8 cellular contexts compared by ENCODE assay signal in genomic region chr3:123027292-123028232, GRCh38. TPM values are rescaled to one million over a fixed set of nuclear protein-coding genes. Genes with fewer than 3 reads are reported as not detected.
DNase-seq lines count a peak whose midpoint lies in the region; ATAC-seq, FAIRE-seq and TF ChIP-seq lines count a peak whose summit lies in the region.

TSS of gene SEMA5B (minus strand) at chr3:123027763. CDS start at chr3:122961263, 66,500 bp downstream.

- H3K27me3 ChIP-seq in Caco-2 (replicated peaks; ENCODE audit: control insufficient read depth, insufficient read depth, low read length) = peaks cover 3% of the 10 kb centered on the region
- H3K27me3 ChIP-seq in endothelial cell of umbilical vein (ENCODE audit: control insufficient read depth in 2 of 2, insufficient read depth in 2 of 2, low read length in 2 of 2) = peaks cover 73 to 97% of the 10 kb centered on the region in 2 experiments
- H3K27me3 ChIP-seq in mucosa of rectum (ENCODE audit: control insufficient read depth in 2 of 2, insufficient read depth in 2 of 2, low read length in 2 of 2) = peaks cover 47 to 50% of the 10 kb centered on the region in 2 donors
- peaks cover 0 to 31% (median 18%) of the 10 kb centered on the region in 4 donors for H3K27me3 ChIP-seq in upper lobe of left lung

- H3K9ac ChIP-seq in endothelial cell of umbilical vein (replicated peaks; ENCODE audit: extremely low read depth, insufficient read depth, low read length) = no peak within 1 kb of the TSS
- peak within 1 kb of the TSS in 1 of 2 donors; percentile 8 for H3K9ac ChIP-seq in mucosa of rectum (ENCODE audit: low read depth in 1 of 2, low read length in 2 of 2)

- H3K27ac ChIP-seq in endothelial cell of umbilical vein (ENCODE audit: insufficient read depth, low read depth, low read length) = no peak within 1 kb of the TSS
- H3K27ac ChIP-seq in mucosa of rectum (ENCODE audit: low read depth in 2 of 2, low read length in 2 of 2) = no peak within 1 kb of the TSS
- H3K27ac ChIP-seq in upper lobe of left lung = peak within 1 kb of the TSS in 1 of 4 donors; percentile 55

- ATAC-seq in upper lobe of left lung (ENCODE audit: low FRiP score in 2 of 2) = peak; percentile 47 to 71
- ATAC-seq in HG03378 (IDR thresholded peaks at IDR 0.05; ENCODE audit: unreplicated experiment) = no peak
- no peak for ATAC-seq in GM18870 (IDR thresholded peaks at IDR 0.05; ENCODE audit: unreplicated experiment)

- H4K20me1 ChIP-seq in endothelial cell of umbilical vein (replicated peaks; ENCODE audit: control insufficient read depth, extremely low read depth, insufficient read depth, low read length) = no peaks in the 10 kb centered on the region

- CTCF ChIA-PET in Caco-2 (lab: Charles Lee) (interaction anchor here (0.6 to 2.1 kb wide), 15 partner anchors 9 to 1356 kb away, joined by 3 to 20 read pairs (median 4); partner anchors contain the start of genes PDIA5 and SEC22A), endothelial cell of umbilical vein (lab: Charles Lee) (interaction anchor here (0.6 to 4.4 kb wide), 35 partner anchors 7 to 1481 kb away, joined by 3 to 31 read pairs (median 4); partner anchors contain the start of genes FAM162A, PDIA5, POLQ and SEC22A)

- H2AFZ ChIP-seq in endothelial cell of umbilical vein (ENCODE audit: low read depth, low read length) = peak within 1 kb of the TSS; percentile 82

- no peak for TF ChIP-seq EP300 in upper lobe of left lung (IDR thresholded peaks at IDR 0.05)

- no peaks in the 10 kb centered on the region for H3K9me1 ChIP-seq in endothelial cell of umbilical vein (replicated peaks; ENCODE audit: control insufficient read depth, extremely low read depth, insufficient read depth, low read length)

- TF ChIP-seq CTCF in Caco-2 (IDR thresholded peaks at IDR 0.05; ENCODE audit: insufficient read depth in 1 of 2, low read depth in 1 of 2, low read length in 1 of 2, severe bottlenecking in 1 of 2, unreplicated experiment in 1 of 2) (peak in 1 of 2 experiments; percentile 24), WI38 (IDR thresholded peaks at IDR 0.05; ENCODE audit: low read depth, low read length) (no peak), endothelial cell of umbilical vein (IDR thresholded peaks at IDR 0.05; ENCODE audit: extremely low read depth in 1 of 2, insufficient read depth in 1 of 2, low read depth in 1 of 2, low read length in 2 of 2) (peak; percentile 37 to 47), upper lobe of left lung (IDR thresholded peaks at IDR 0.05) (peak in 4 of 6 experiments; percentile 14 to 41 (median 30))

- H3K36me3 Mint-ChIP-seq in Caco-2 (ENCODE audit: insufficient read depth, unreplicated experiment) = no peaks in the 10 kb centered on the region

- 1% methylated on average over 21 to 53 of the region's 94 CpGs for WGBS in upper lobe of left lung, 2 donors

- H3K36me3 ChIP-seq in Caco-2 (ENCODE audit: control insufficient read depth, insufficient read depth, low read length) (no peaks in the 10 kb centered on the region), endothelial cell of umbilical vein (ENCODE audit: control insufficient read depth in 2 of 2, extremely low read depth in 1 of 2, insufficient read depth in 2 of 2, low read length in 2 of 2) (no peaks in the 10 kb centered on the region), mucosa of rectum (ENCODE audit: control insufficient read depth in 2 of 2, insufficient read depth in 2 of 2, low read length in 2 of 2) (no peaks in the 10 kb centered on the region), upper lobe of left lung (no peaks in the 10 kb centered on the region)

- H3K27ac Mint-ChIP-seq in Caco-2 (ENCODE audit: unreplicated experiment) = no peak within 1 kb of the TSS

- H3K4me3 ChIP-seq in Caco-2 (ENCODE audit: low read depth, low read length) (peak within 1 kb of the TSS; percentile 58), WI38 (ENCODE audit: low read depth, low read length) (peak within 1 kb of the TSS; percentile 45), endothelial cell of umbilical vein (replicated peaks in 1 of 3; ENCODE audit: insufficient read depth in 1 of 3, low read depth in 1 of 3, low read length in 3 of 3) (peak within 1 kb of the TSS; percentile 18 to 20 (median 20)), mucosa of rectum (ENCODE audit: low read length in 2 of 2) (peak within 1 kb of the TSS; percentile 56 to 70), upper lobe of left lung (peak within 1 kb of the TSS; percentile 50 to 70 (median 58))

- H3K4me1 ChIP-seq in Caco-2 (no peaks in the 10 kb centered on the region), endothelial cell of umbilical vein (ENCODE audit: control insufficient read depth, extremely low read depth, insufficient read depth, low read length) (peaks cover 17% of the 10 kb centered on the region), mucosa of rectum (ENCODE audit: control insufficient read depth in 2 of 2, insufficient read depth in 2 of 2, low read length in 2 of 2) (peaks cover 10 to 17% of the 10 kb centered on the region in 2 donors), upper lobe of left lung (peaks cover 30 to 42% (median 33%) of the 10 kb centered on the region in 4 donors)

- H3K9me3 ChIP-seq in Caco-2 (no peaks in the 10 kb centered on the region), endothelial cell of umbilical vein (replicated peaks; ENCODE audit: control insufficient read depth, insufficient read depth, low read length) (no peaks in the 10 kb centered on the region), mucosa of rectum (ENCODE audit: control insufficient read depth in 2 of 2, low read length in 2 of 2) (no peaks in the 10 kb centered on the region), upper lobe of left lung (no peaks in the 10 kb centered on the region)

- intact Hi-C loops in Caco-2 (cut with micrococcal nuclease; ENCODE audit: unreplicated experiment) = loop anchor here (1.0 to 10.0 kb wide), 7 partner anchors 84 to 645 kb away; partner anchors contain the start of genes DTX3L, FAM162A, MIX23 and PARP9
- intact Hi-C loops in endothelial cell of umbilical vein (cut with micrococcal nuclease) = loop anchor here (1.0 to 5.0 kb wide), 9 partner anchors 55 to 1481 kb away; partner anchors contain the start of gene PARP14

- peak in 1 of 2 experiments; percentile 68 for DNase-seq in Caco-2
- DNase-seq in HTR-8/SVneo (ENCODE audit: insufficient read length, low spot score) = peak; percentile 43
- DNase-seq in endothelial cell of umbilical vein (ENCODE audit: low read depth, low spot score) = peak; percentile 28
- peak; percentile 30 to 89 for DNase-seq in upper lobe of left lung

- peaks cover 12% of the 10 kb centered on the region for H3K4me1 Mint-ChIP-seq in Caco-2 (ENCODE audit: low read depth, unreplicated experiment)

- H3K27me3 Mint-ChIP-seq in Caco-2 (ENCODE audit: insufficient read depth, unreplicated experiment) = peaks cover 13% of the 10 kb centered on the region

- dilution Hi-C loops in endothelial cell of umbilical vein (cut with MboI; ENCODE audit: extremely low pct_ligation_motif_present, low sequenced_read_pairs) = no loop called here

- peak within 1 kb of the TSS; percentile 65 for H3K4me2 ChIP-seq in endothelial cell of umbilical vein (ENCODE audit: insufficient read depth, low read length)

- H3K9me3 Mint-ChIP-seq in Caco-2 (ENCODE audit: unreplicated experiment) = no peaks in the 10 kb centered on the region

- H3K4me3 Mint-ChIP-seq in Caco-2 (ENCODE audit: unreplicated experiment) = peak within 1 kb of the TSS; percentile 70

- no peaks in the 10 kb centered on the region for H3K79me2 ChIP-seq in endothelial cell of umbilical vein (ENCODE audit: control insufficient read depth, insufficient read depth, low read length)

- POLR2A ChIA-PET in Caco-2 (lab: Charles Lee) = interaction anchor here (0.7 kb wide), 2 partner anchors 40 to 643 kb away, joined by 3 read pairs; no protein-coding TSS in a partner anchor
- POLR2A ChIA-PET in endothelial cell of umbilical vein (lab: Charles Lee) = interaction anchor here (0.6 kb wide), 1 partner anchor 209 kb away, joined by 6 read pairs; no protein-coding TSS in a partner anchor

- BruUV-seq in Caco-2 (replicated peaks; lab: Mats Ljungman, UMichigan) (no TSS peak), endothelial cell of umbilical vein (replicated peaks; lab: Mats Ljungman, UMichigan) (no TSS peak)

- FAIRE-seq in HTR-8/SVneo (lab: Jason Lieb, UNC) (no peak), endothelial cell of umbilical vein (lab: Jason Lieb, UNC) (no peak)

- TF ChIP-seq POLR2A in endothelial cell of umbilical vein (IDR thresholded peaks at IDR 0.05; ENCODE audit: low read depth, low read length) (no peak), upper lobe of left lung (IDR thresholded peaks at IDR 0.05) (no peak)

TF ChIP-seq in endothelial cell of umbilical vein, 7 proteins besides CTCF, POLR2A, EP300 and RAD21:
- TF ChIP-seq EZH2 (IDR thresholded peaks at IDR 0.05; ENCODE audit: borderline replicate concordance, low read depth, low read length, severe bottlenecking) (peak; percentile 76), JUN (IDR thresholded peaks at IDR 0.05; ENCODE audit: borderline replicate concordance, insufficient read depth, insufficient read length, low read depth) (no peak), POLR2AphosphoS5 (IDR thresholded peaks at IDR 0.05; ENCODE audit: insufficient read depth, low read depth, low read length) (no peak), FOS (IDR thresholded peaks at IDR 0.05; ENCODE audit: borderline replicate concordance, insufficient read depth, low read length) (no peak), MYC (IDR thresholded peaks at IDR 0.05; ENCODE audit: low read depth, low read length) (no peak), GATA2 (IDR thresholded peaks at IDR 0.05; ENCODE audit: insufficient read depth, insufficient read length, low read depth, low read length) (no peak)
- TF ChIP-seq, protein P1, sequence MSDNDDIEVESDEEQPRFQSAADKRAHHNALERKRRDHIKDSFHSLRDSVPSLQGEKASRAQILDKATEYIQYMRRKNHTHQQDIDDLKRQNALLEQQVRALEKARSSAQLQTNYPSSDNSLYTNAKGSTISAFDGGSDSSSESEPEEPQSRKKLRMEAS (IDR thresholded peaks at IDR 0.05; ENCODE audit: insufficient read depth, insufficient read length) = no peak

RNA-seq across cellular contexts. Expression of gene SEMA5B, which starts in this region (rescaled TPM):
- total RNA-seq in Caco-2 (2022) (0.84 and 1.0 TPM in 2 replicates), endothelial cell of umbilical vein (0.07 and 0.44 TPM in 2 replicates), upper lobe of left lung (under 1 TPM in 4 of 6 donors, not detected in 2; 0.33 to 0.71 (median 0.65) TPM)
- not detected in 2 replicates for polyA plus RNA-seq in endothelial cell of umbilical vein
- not detected in 2 replicates for polyA plus RNA-seq in endothelial cell of umbilical vein (2011; cell fraction: cytosol; rRNA removed)
- polyA plus RNA-seq in endothelial cell of umbilical vein (2011; cell fraction: nucleus; rRNA removed) = 0.07 TPM in 1 of 2 replicates, not detected in the other
- not detected in 2 replicates for polyA plus RNA-seq in endothelial cell of umbilical vein (2012)
- not detected in 2 replicates for polyA minus RNA-seq in endothelial cell of umbilical vein
- polyA minus RNA-seq in endothelial cell of umbilical vein (2011; cell fraction: cytosol; rRNA and poly(A)+ RNA removed) = not detected
- polyA minus RNA-seq in endothelial cell of umbilical vein (2011; cell fraction: nucleus; rRNA and poly(A)+ RNA removed) = not detected in 2 replicates

Comparison
In these comparisons a context has a peak if more than half of its experiments do, and no peak if none do; other contexts are left out.
1. Peak in DNase-seq, H3K4me3 ChIP-seq and H3K4me2 ChIP-seq in endothelial cell of umbilical vein; RNA of the gene not detected or under 1 TPM.
2. Peak in DNase-seq, ATAC-seq and H3K4me3 ChIP-seq in upper lobe of left lung; RNA of the gene not detected or under 1 TPM.